1 cellular context compared by ENCODE assay signal in genomic region chr12:34599530-34600513, GRCh38.
TF ChIP-seq lines count a peak whose summit lies in the region.

No MANE protein-coding gene starts in this region.

TF ChIP-seq in HepG2, 621 proteins besides CTCF, POLR2A, EP300 and RAD21 (continued from another document):
- TF ChIP-seq NRL (CRISPR knock-in tag; IDR thresholded peaks at IDR 0.05; ENCODE audit: borderline replicate concordance) (no peak), ZFP62 (CRISPR knock-in tag; IDR thresholded peaks at IDR 0.05) (no peak), ZNF784 (CRISPR knock-in tag; IDR thresholded peaks at IDR 0.05; ENCODE audit: borderline replicate concordance) (no peak), ZNF780A (CRISPR knock-in tag; IDR thresholded peaks at IDR 0.05) (no peak), NR3C1 (CRISPR knock-in tag; IDR thresholded peaks at IDR 0.05) (no peak), KLF6 (CRISPR knock-in tag; IDR thresholded peaks at IDR 0.05) (no peak), ZNF432 (CRISPR knock-in tag; IDR thresholded peaks at IDR 0.05; ENCODE audit: borderline replicate concordance) (no peak), FOXC1 (CRISPR knock-in tag; IDR thresholded peaks at IDR 0.05; ENCODE audit: borderline replicate concordance) (no peak), DZIP1 (CRISPR knock-in tag; IDR thresholded peaks at IDR 0.05) (no peak), ZSCAN22 (CRISPR knock-in tag; IDR thresholded peaks at IDR 0.05) (no peak), ZNF264 (CRISPR knock-in tag; IDR thresholded peaks at IDR 0.05) (no peak), SMAD3 (CRISPR knock-in tag; IDR thresholded peaks at IDR 0.05) (no peak)
